Comparison of ENCODE assay signal across 1 cellular context in genomic region chr21:42878993-42879787, GRCh38.
A peak's percentile ranks its signal among the peaks of the same experiment; 100 is the strongest.
TF ChIP-seq lines count a peak whose summit lies in the region.

Gene WDR4, minus strand, starts transcription at chr21:42879539. Its CDS starts 44 bp downstream, at chr21:42879495.

TF ChIP-seq in GM12878, 131 proteins besides CTCF, POLR2A, EP300 and RAD21 (continued from another document and continues in another):
- TF ChIP-seq CUX1 (IDR thresholded peaks at IDR 0.05; ENCODE audit: insufficient replicate concordance, low read depth, low read length) = no peak
- peak; percentile 98 for TF ChIP-seq NBN (IDR thresholded peaks at IDR 0.05)
- TF ChIP-seq BMI1 (IDR thresholded peaks at IDR 0.05; ENCODE audit: borderline replicate concordance) = no peak
- 0 out of 4 replicates have a peak, but pooled peaks of 1 of the 2 experiments have one; percentile 8 for TF ChIP-seq IKZF2 (IDR thresholded peaks at IDR 0.05)
- TF ChIP-seq ZSCAN29 (IDR thresholded peaks at IDR 0.05) = no peak
- TF ChIP-seq BCLAF1 (IDR thresholded peaks at IDR 0.05) = peak; percentile 87
- no peak for TF ChIP-seq ZBTB4 (CRISPR knock-in tag; IDR thresholded peaks at IDR 0.05)
- TF ChIP-seq MTA2 (IDR thresholded peaks at IDR 0.05; ENCODE audit: low read depth) = 0 out of 2 replicates have a peak, but pooled peaks have one; percentile 25
- 0 out of 2 replicates have a peak, but pooled peaks have one; percentile 11 for TF ChIP-seq TCF3 (IDR thresholded peaks at IDR 0.05; ENCODE audit: borderline replicate concordance, insufficient read depth, low read depth, low read length)
- peak; percentile 53; the same call in 1 of the 2 replicates for TF ChIP-seq SREBF1 (IDR thresholded peaks at IDR 0.05; ENCODE audit: low read length)
- TF ChIP-seq NFXL1 (IDR thresholded peaks at IDR 0.05; ENCODE audit: borderline replicate concordance) = no peak
- TF ChIP-seq SRF (IDR thresholded peaks at IDR 0.05; ENCODE audit: low read depth in 2 of 2, low read length in 2 of 2) = peak in 1 of 2 experiments; percentile 83; a peak in 2 of 4 replicates
- TF ChIP-seq FOXM1 (IDR thresholded peaks at IDR 0.05; ENCODE audit: low read depth, low read length) = no peak
- peak; percentile 53 for TF ChIP-seq SIX5 (IDR thresholded peaks at IDR 0.05; ENCODE audit: low read depth, low read length, severe bottlenecking)
- peak; percentile 99 for TF ChIP-seq IKZF1 (conservative IDR thresholded peaks at IDR 0.05)
- TF ChIP-seq BRCA1 (IDR thresholded peaks at IDR 0.05; ENCODE audit: low read depth, low read length) = no peak
- TF ChIP-seq SREBF2 (IDR thresholded peaks at IDR 0.05; ENCODE audit: low read length) = no peak
- peak; percentile 63 for TF ChIP-seq NR2C1 (IDR thresholded peaks at IDR 0.05)
- no peak; the same call in 1 of the 2 replicates for TF ChIP-seq ZNF207 (IDR thresholded peaks at IDR 0.05; ENCODE audit: borderline replicate concordance)
- TF ChIP-seq HDAC6 (IDR thresholded peaks at IDR 0.05; ENCODE audit: unreplicated experiment) = no peak
- TF ChIP-seq ZBTB40 (IDR thresholded peaks at IDR 0.05; ENCODE audit: borderline replicate concordance) = peak; percentile 66
- TF ChIP-seq SMAD1 (IDR thresholded peaks at IDR 0.05; ENCODE audit: low read depth, partially characterized antibody) = peak; percentile 34
- peak; percentile 96 for TF ChIP-seq ATF7 (IDR thresholded peaks at IDR 0.05; ENCODE audit: low read depth)
- TF ChIP-seq USF2 (IDR thresholded peaks at IDR 0.05; ENCODE audit: borderline replicate concordance, low read depth, low read length) = peak; percentile 84
- TF ChIP-seq KDM1A (IDR thresholded peaks at IDR 0.05; ENCODE audit: borderline replicate concordance) = no peak
- TF ChIP-seq LARP7 (IDR thresholded peaks at IDR 0.05) = peak; percentile 85
- no peak; the same call in 1 of the 2 replicates for TF ChIP-seq IRF4 (IDR thresholded peaks at IDR 0.05; ENCODE audit: low read depth, low read length)
- TF ChIP-seq EZH2 (IDR thresholded peaks at IDR 0.05; ENCODE audit: borderline replicate concordance, control insufficient read depth, low read depth, low read length) = no peak
- TF ChIP-seq ZNF622 (IDR thresholded peaks at IDR 0.05) = no peak
- 0 out of 2 replicates have a peak, but pooled peaks have one; percentile 66 for TF ChIP-seq MLLT1 (IDR thresholded peaks at IDR 0.05)
- no peak for TF ChIP-seq CHD4 (IDR thresholded peaks at IDR 0.05)
- TF ChIP-seq MEF2A (IDR thresholded peaks at IDR 0.05; ENCODE audit: insufficient read depth, low read depth, low read length) = no peak
- TF ChIP-seq BCL3 (IDR thresholded peaks at IDR 0.05; ENCODE audit: borderline replicate concordance, insufficient read depth, low read depth, low read length, poor library complexity, severe bottlenecking) = peak; percentile 27
- TF ChIP-seq SPI1 (IDR thresholded peaks at IDR 0.05; ENCODE audit: borderline replicate concordance, insufficient read depth, low read depth, low read length) = no peak
- TF ChIP-seq YY1 (IDR thresholded peaks at IDR 0.05; ENCODE audit: low read depth, low read length) = peak; percentile 91
- no peak for TF ChIP-seq ESRRA (IDR thresholded peaks at IDR 0.05; ENCODE audit: low read length)
- peak; percentile 97 for TF ChIP-seq NRF1 (conservative IDR thresholded peaks at IDR 0.05; ENCODE audit: low read depth, low read length)
- TF ChIP-seq ATF2 (IDR thresholded peaks at IDR 0.05; ENCODE audit: low read length) = no peak
- TF ChIP-seq NR2F1 (conservative IDR thresholded peaks at IDR 0.05) = peak; percentile 85
- TF ChIP-seq FOXK2 (IDR thresholded peaks at IDR 0.05) = peak; percentile 96
- no peak for TF ChIP-seq ZZZ3 (IDR thresholded peaks at IDR 0.05; ENCODE audit: control insufficient read depth, insufficient read length, low read depth)
- no peak for TF ChIP-seq JUNB (IDR thresholded peaks at IDR 0.05)
- peak; percentile 87; the same call in 1 of the 2 replicates for TF ChIP-seq JUND (IDR thresholded peaks at IDR 0.05; ENCODE audit: low read depth, low read length)
